ENCODE assay signal across 8 cellular contexts in genomic region chr6:90610291-90610670, GRCh38. TPM values are rescaled to one million over a fixed set of nuclear protein-coding genes. Genes with fewer than 3 reads are reported as not detected.
DNase-seq lines count a peak whose midpoint lies in the region; ATAC-seq and TF ChIP-seq lines count a peak whose summit lies in the region.

No MANE protein-coding gene starts in this region.

- no peaks in the 10 kb centered on the region for H3K9me3 Mint-ChIP-seq in activated naive CD4-positive, alpha-beta T cell treated with anti-CD3 and anti-CD28 coated beads, Interleukin-2, amount 50 U/mL, for 24 hours
- no peaks in the 10 kb centered on the region for H3K9me3 Mint-ChIP-seq in activated T-cell treated with anti-CD3 and anti-CD28 coated beads, Interleukin-2, amount 50 U/mL, for 4 hours

- no peak for TF ChIP-seq EP300 in sigmoid colon (IDR thresholded peaks at IDR 0.05)

- H3K27ac ChIP-seq in heart right ventricle: peak overlapping the region in 8 of 10 donors; percentile 47 to 88 (median 75)
- peak overlapping the region; percentile 47 to 62 (median 59) for H3K27ac ChIP-seq in sigmoid colon
- no peak overlapping the region for H3K27ac ChIP-seq in PC-9

- H3K27me3 Mint-ChIP-seq in activated naive CD4-positive, alpha-beta T cell treated with anti-CD3 and anti-CD28 coated beads, Interleukin-2, amount 50 U/mL, for 24 hours: peaks cover 42% of the 10 kb centered on the region
- H3K27me3 Mint-ChIP-seq in activated T-cell treated with anti-CD3 and anti-CD28 coated beads, Interleukin-2, amount 50 U/mL, for 4 hours (ENCODE audit: low read depth): peaks cover 64% of the 10 kb centered on the region

- H3K36me3 ChIP-seq in heart right ventricle: no peaks in the 10 kb centered on the region
- H3K36me3 ChIP-seq in sigmoid colon: no peaks in the 10 kb centered on the region
- H3K36me3 ChIP-seq in PC-9 (ENCODE audit: low read depth): no peaks in the 10 kb centered on the region

- H3K4me2 ChIP-seq in PC-9: no peak overlapping the region

- WGBS in heart right ventricle, 2 donors: 29 to 32% methylated on average over 19 of the region's 19 CpGs
- 6 to 26% methylated on average over 19 of the region's 19 CpGs for WGBS in sigmoid colon, 2 donors

- H3K4me1 ChIP-seq in heart right ventricle (peaks cover 0 to 15% (median 6%) of the 10 kb centered on the region in 9 donors), sigmoid colon (peaks cover 0 to 17% (median 9%) of the 10 kb centered on the region in 4 donors), PC-9 (replicated peaks; ENCODE audit: insufficient read depth) (no peaks in the 10 kb centered on the region)

- peak overlapping the region; percentile 72 for H3K27ac Mint-ChIP-seq in activated naive CD4-positive, alpha-beta T cell treated with anti-CD3 and anti-CD28 coated beads, Interleukin-2, amount 50 U/mL, for 24 hours

- no peaks in the 10 kb centered on the region for H4K20me1 ChIP-seq in PC-9 (ENCODE audit: insufficient read depth)

- TF ChIP-seq POLR2A in sigmoid colon (IDR thresholded peaks at IDR 0.05): no peak

- CTCF ChIA-PET in PC-9 (lab: Charles Lee): no interaction called here

- no peak for DNase-seq in activated naive CD4-positive, alpha-beta T cell treated with anti-CD3 and anti-CD28 coated beads, Interleukin-2, amount 50 U/mL, for 16 hours
- DNase-seq in activated T-cell treated with anti-CD3 and anti-CD28 coated beads, Interleukin-2, amount 50 U/mL, for 4 hours: no peak
- no peak for DNase-seq in heart right ventricle
- no peak for DNase-seq in sigmoid colon
- no peak for DNase-seq in PC-9

- H3K9me2 ChIP-seq in PC-9 (ENCODE audit: insufficient read depth): no peaks in the 10 kb centered on the region

- POLR2A ChIA-PET in PC-9 (lab: Charles Lee; ENCODE audit: unreplicated experiment): no interaction called here

- no peak for ATAC-seq in activated T-cell treated with anti-CD3 and anti-CD28 coated beads, Interleukin-2, amount 50 U/mL, for 4 hours
- ATAC-seq in heart right ventricle (peak in 4 of 8 donors; percentile 13 to 51 (median 18)), GM21825 (IDR thresholded peaks at IDR 0.05; ENCODE audit: unreplicated experiment) (no peak), HG02970 (IDR thresholded peaks at IDR 0.05; ENCODE audit: low FRiP score, unreplicated experiment) (no peak)

- BruUV-seq in PC-9 (replicated peaks; lab: Mats Ljungman, UMichigan): no TSS peak

- H2AFZ ChIP-seq in PC-9: no peak overlapping the region

- H3K4me3 ChIP-seq in heart right ventricle (peak overlapping the region in 9 of 10 donors; percentile 38 to 80 (median 66)), sigmoid colon (peak overlapping the region; percentile 46 to 66 (median 56)), PC-9 (no peak overlapping the region)

- peaks cover 0 to 71% (median 15%) of the 10 kb centered on the region in 7 donors for H3K27me3 ChIP-seq in heart right ventricle
- H3K27me3 ChIP-seq in sigmoid colon: peaks cover 0 to 52% (median 13%) of the 10 kb centered on the region in 3 donors
- peaks cover 5% of the 10 kb centered on the region; the same call in 1 of the 2 replicates for H3K27me3 ChIP-seq in PC-9 (ENCODE audit: insufficient read depth, low read depth)

- H3K9me3 ChIP-seq in heart right ventricle: no peaks in the 10 kb centered on the region
- no peaks in the 10 kb centered on the region for H3K9me3 ChIP-seq in sigmoid colon
- no peaks in the 10 kb centered on the region for H3K9me3 ChIP-seq in PC-9 (ENCODE audit: insufficient read depth, low read depth)

- no peaks in the 10 kb centered on the region for H3K36me3 Mint-ChIP-seq in activated naive CD4-positive, alpha-beta T cell treated with anti-CD3 and anti-CD28 coated beads, Interleukin-2, amount 50 U/mL, for 24 hours
- no peaks in the 10 kb centered on the region for H3K36me3 Mint-ChIP-seq in activated T-cell treated with anti-CD3 and anti-CD28 coated beads, Interleukin-2, amount 50 U/mL, for 4 hours (ENCODE audit: insufficient read depth)

- H3K4me1 Mint-ChIP-seq in activated naive CD4-positive, alpha-beta T cell treated with anti-CD3 and anti-CD28 coated beads, Interleukin-2, amount 50 U/mL, for 24 hours: peaks cover 16% of the 10 kb centered on the region
- H3K4me1 Mint-ChIP-seq in activated T-cell treated with anti-CD3 and anti-CD28 coated beads, Interleukin-2, amount 50 U/mL, for 4 hours (ENCODE audit: low read depth): peaks cover 9% of the 10 kb centered on the region

- intact Hi-C loops in heart right ventricle (cut with DNase I) (no loop called here), sigmoid colon (cut with DNase I) (no loop called here), PC-9 (cut with micrococcal nuclease; ENCODE audit: unreplicated experiment) (no loop called here)

- H3F3A ChIP-seq in PC-9 (ENCODE audit: insufficient read depth, low read depth): no peaks in the 10 kb centered on the region

- TF ChIP-seq CTCF in heart right ventricle (IDR thresholded peaks at IDR 0.05) (no peak), sigmoid colon (IDR thresholded peaks at IDR 0.05) (no peak), PC-9 (conservative IDR thresholded peaks at IDR 0.05) (no peak)

- peak overlapping the region; percentile 90 for H3K4me3 Mint-ChIP-seq in activated naive CD4-positive, alpha-beta T cell treated with anti-CD3 and anti-CD28 coated beads, Interleukin-2, amount 50 U/mL, for 24 hours
- peak overlapping the region; percentile 81 for H3K4me3 Mint-ChIP-seq in activated T-cell treated with anti-CD3 and anti-CD28 coated beads, Interleukin-2, amount 50 U/mL, for 4 hours

- no peaks in the 10 kb centered on the region for H3K79me2 ChIP-seq in PC-9 (ENCODE audit: low read depth)

RNA-seq across cellular contexts. Expression of gene MAP3K7, which starts 23.4 kb away (rescaled TPM):
- 10 to 100 TPM; 15.4 to 17.4 (median 17.0) TPM for total RNA-seq in activated T-cell treated with anti-CD3 and anti-CD28 coated beads, Interleukin-2, amount 50 U/mL, for 4 hours
- total RNA-seq in heart right ventricle (10 to 100 TPM; 15.6 to 29.3 (median 20.5) TPM), sigmoid colon (10 to 100 TPM; 21.2 to 25.3 (median 23.5) TPM), PC-9 (2021) (28.3 and 31.9 TPM in 2 replicates)
- polyA plus RNA-seq in heart right ventricle (10 to 100 TPM in 1 of 2 donors, 1 to 10 TPM in 1; 7.5 to 14.6 TPM), sigmoid colon (10 to 100 TPM in 2 of 3 donors, 1 to 10 TPM in 1; 7.9 to 10.8 (median 10.2) TPM)
